ENCODE assay signal across 25 cellular contexts in genomic region chr2:129400825-129401224, GRCh38.
A peak's percentile ranks its signal among the peaks of the same experiment; 100 is the strongest.
DNase-seq lines count a peak whose midpoint lies in the region; ATAC-seq, FAIRE-seq and TF ChIP-seq lines count a peak whose summit lies in the region.
"Had no signal": no experiment of that assay in that cellular context is flagged by ENCODE, and none has a peak within 500 bp of the region (broad histone marks: within the 10 kb centered on the region; RNA-seq: fewer than 3 reads in every experiment).

No MANE protein-coding gene starts in this region.

- POLR2A ChIA-PET in HepG2 (lab: Yijun Ruan, JAX) = no interaction called here

- no peak for TF ChIP-seq CTCF in HepG2 (CRISPR knock-in tag; IDR thresholded peaks at IDR 0.05)
- TF ChIP-seq CTCF in right lobe of liver (IDR thresholded peaks at IDR 0.05) = no peak

- no peaks in the 10 kb centered on the region for H3K79me2 ChIP-seq in HepG2 (ENCODE audit: insufficient read depth, low read length)

- no peaks in the 10 kb centered on the region for H3K4me1 Mint-ChIP-seq in T-helper 2 cell treated with Interferon-gamma antibody and Interleukin-4, amounts not matched to agents 5 μg/mL and 100 μg/mL, for 36 hours (ENCODE audit: low read depth)
- H3K4me1 Mint-ChIP-seq: activated CD4-positive, alpha-beta memory T cell treated with anti-CD3 and anti-CD28 coated beads, Interleukin-2, amount 10 ng/mL, durations not matched to agents 7 days and 5 days; CD14-positive monocyte; endodermal cell; naive thymus-derived CD4-positive, alpha-beta T cell had no signal

- no TSS peak for BruUV-seq in HepG2 (replicated peaks; lab: Mats Ljungman, UMichigan)

- DNase-seq in HepG2 (ENCODE audit: low spot score) (no peak), right lobe of liver (no peak), NCI-H2171 treated with DMSO at 0.1 percent for 48 hours (lab: John Stamatoyannopoulos, UW) (peak; percentile 77), cerebellum (ENCODE audit: low spot score) (peak; percentile 10), pons (ENCODE audit: low spot score) (no peak), iPS-NIHi7 (ENCODE audit: extremely low spot score) (no peak)
- DNase-seq in T-helper 2 cell treated with Interferon-gamma antibody and Interleukin-4, amounts not matched to agents 5 μg/mL and 100 μg/mL, for 36 hours (ENCODE audit: low spot score) = no peak
- DNase-seq: activated CD4-positive, alpha-beta memory T cell treated with anti-CD3 and anti-CD28 coated beads, Interleukin-2, amount 10 ng/mL, durations not matched to agents 7 days and 5 days; activated CD4-positive, CD25-positive, alpha-beta regulatory T cell; activated gamma-delta T cell treated with Interleukin-2 at 50 U/mL for 16 hours; brain microvascular endothelial cell; endodermal cell; KG1; left cardiac atrium; mesenchymal stem cell; MV-4-11; naive thymus-derived CD4-positive, alpha-beta T cell; NCI-H2081; NK-92 treated with Interleukin-12 subunit alpha and Interleukin-12 subunit beta, amount 100 ng/mL, for 24 hours; small intestine; stimulated activated CD4-positive, alpha-beta T cell treated with anti-CD3 and anti-CD28 coated beads, Interleukin-2, amount 100 ng/mL, for 48 hours; stimulated activated naive CD4-positive, alpha-beta T cell treated with Interleukin-2 at 50 U/mL for 16 hours had no signal

- H3K4me1 ChIP-seq in HepG2 (ENCODE audit: insufficient read depth, low read length) (no peaks in the 10 kb centered on the region), right lobe of liver (no peaks in the 10 kb centered on the region)

- TF ChIP-seq EP300 in HepG2 (IDR thresholded peaks at IDR 0.05; ENCODE audit: low read depth in 2 of 2, low read length in 2 of 2) (no peak), HepG2 (CRISPR knock-in tag; IDR thresholded peaks at IDR 0.05; ENCODE audit: borderline replicate concordance) (no peak)

- no peaks in the 10 kb centered on the region for H3K36me3 Mint-ChIP-seq in T-helper 2 cell treated with Interferon-gamma antibody and Interleukin-4, amounts not matched to agents 5 μg/mL and 100 μg/mL, for 36 hours (ENCODE audit: low read depth)
- H3K36me3 Mint-ChIP-seq: CD14-positive monocyte; naive thymus-derived CD4-positive, alpha-beta T cell had no signal

- no peak overlapping the region for H3K4me3 Mint-ChIP-seq in T-helper 2 cell treated with Interferon-gamma antibody and Interleukin-4, amounts not matched to agents 5 μg/mL and 100 μg/mL, for 36 hours
- H3K4me3 Mint-ChIP-seq: activated CD4-positive, alpha-beta memory T cell treated with anti-CD3 and anti-CD28 coated beads, Interleukin-2, amount 10 ng/mL, durations not matched to agents 7 days and 5 days; CD14-positive monocyte; endodermal cell; naive thymus-derived CD4-positive, alpha-beta T cell had no signal

- ATAC-seq in HepG2 = no peak
- no peak for ATAC-seq in right lobe of liver
- no peak for ATAC-seq in GM19463 (IDR thresholded peaks at IDR 0.05; ENCODE audit: unreplicated experiment)
- ATAC-seq: left cardiac atrium; naive thymus-derived CD4-positive, alpha-beta T cell had no signal

- no peak overlapping the region for H3K4me2 ChIP-seq in HepG2 (ENCODE audit: low read depth, low read length)

- H3K36me3 ChIP-seq in HepG2 (replicated peaks in 1 of 2; ENCODE audit: control insufficient read depth in 1 of 2, insufficient read depth in 2 of 2, low read length in 2 of 2) (no peaks in the 10 kb centered on the region), right lobe of liver (no peaks in the 10 kb centered on the region)
- H3K36me3 ChIP-seq: brain microvascular endothelial cell had no signal

- no peak for TF ChIP-seq RAD21 in HepG2 (CRISPR knock-in tag; IDR thresholded peaks at IDR 0.05)

- WGBS in HepG2 (ENCODE audit: low lambda C conversion rate) = 10% methylated on average over 5 of the region's 7 CpGs
- WGBS in right lobe of liver (ENCODE audit: insufficient coverage, low coverage, low lambda C conversion rate, missing lambda C conversion rate) = 42% methylated on average over 6 of the region's 7 CpGs

- intact Hi-C loops in HepG2 (cut with micrococcal nuclease; ENCODE audit: unreplicated experiment) (no loop called here), right lobe of liver (cut with DNase I) (no loop called here)

- H3K27me3 ChIP-seq in HepG2 (ENCODE audit: control insufficient read depth in 1 of 2, insufficient read depth in 2 of 2, low read length in 2 of 2) (no peaks in the 10 kb centered on the region; a peak in 1 of 5 replicates), right lobe of liver (no peaks in the 10 kb centered on the region)
- H3K27me3 ChIP-seq: brain microvascular endothelial cell had no signal

- H3K4me3 ChIP-seq in HepG2 (replicated peaks in 1 of 3; ENCODE audit: insufficient read depth in 1 of 3, low read depth in 2 of 3, low read length in 3 of 3) (no peak overlapping the region), right lobe of liver (no peak overlapping the region)
- H3K4me3 ChIP-seq: coronary artery had no signal

- no peaks in the 10 kb centered on the region for H3K9me3 ChIP-seq in HepG2 (ENCODE audit: low read length)
- H3K9me3 ChIP-seq in right lobe of liver = no peaks in the 10 kb centered on the region

- in situ Hi-C loops in HepG2 (cut with HindIII; ENCODE audit: extremely low pct_ligation_motif_present, low pct_unique_long_range_greater_than_20kb) = no loop called here

- H3K27ac Mint-ChIP-seq in T-helper 2 cell treated with Interferon-gamma antibody and Interleukin-4, amounts not matched to agents 5 μg/mL and 100 μg/mL, for 36 hours = no peak overlapping the region
- H3K27ac Mint-ChIP-seq: activated CD4-positive, alpha-beta memory T cell treated with anti-CD3 and anti-CD28 coated beads, Interleukin-2, amount 10 ng/mL, durations not matched to agents 7 days and 5 days; CD14-positive monocyte; endodermal cell; naive thymus-derived CD4-positive, alpha-beta T cell had no signal

- CTCF ChIA-PET in HepG2 (lab: Yijun Ruan, JAX; ENCODE audit: low intra/inter-chr PET ratio, low total read pairs) = no interaction called here

- no peaks in the 10 kb centered on the region for H3K9me3 Mint-ChIP-seq in T-helper 2 cell treated with Interferon-gamma antibody and Interleukin-4, amounts not matched to agents 5 μg/mL and 100 μg/mL, for 36 hours
- H3K9me3 Mint-ChIP-seq: activated CD4-positive, alpha-beta memory T cell treated with anti-CD3 and anti-CD28 coated beads, Interleukin-2, amount 10 ng/mL, durations not matched to agents 7 days and 5 days; CD14-positive monocyte; endodermal cell had no signal

- FAIRE-seq in HepG2 (lab: Jason Lieb, UNC) = no peak
- FAIRE-seq: small intestine had no signal

- no peaks in the 10 kb centered on the region for H4K20me1 ChIP-seq in HepG2 (ENCODE audit: insufficient read depth, low read length)

- no peak overlapping the region for H3K27ac ChIP-seq in HepG2 (ENCODE audit: extremely low read length, insufficient read depth, low read length)
- H3K27ac ChIP-seq in right lobe of liver = no peak overlapping the region
- H3K27ac ChIP-seq: brain microvascular endothelial cell, coronary artery had no signal

- no peak overlapping the region for H2AFZ ChIP-seq in HepG2 (ENCODE audit: low read length)

- TF ChIP-seq POLR2A in HepG2 (IDR thresholded peaks at IDR 0.05; ENCODE audit: insufficient read depth in 1 of 2, low read depth in 2 of 2, low read length in 2 of 2) (no peak), right lobe of liver (IDR thresholded peaks at IDR 0.05) (no peak)

- no peak overlapping the region for H3K9ac ChIP-seq in HepG2 (ENCODE audit: insufficient read depth, low read depth, low read length)

- no peaks in the 10 kb centered on the region for H3K27me3 Mint-ChIP-seq in T-helper 2 cell treated with Interferon-gamma antibody and Interleukin-4, amounts not matched to agents 5 μg/mL and 100 μg/mL, for 36 hours (ENCODE audit: low read depth)
- H3K27me3 Mint-ChIP-seq: activated CD4-positive, alpha-beta memory T cell treated with anti-CD3 and anti-CD28 coated beads, Interleukin-2, amount 10 ng/mL, durations not matched to agents 7 days and 5 days; naive thymus-derived CD4-positive, alpha-beta T cell had no signal

TF ChIP-seq in HepG2, 621 proteins besides CTCF, POLR2A, EP300 and RAD21:
- TF ChIP-seq, protein P1, sequence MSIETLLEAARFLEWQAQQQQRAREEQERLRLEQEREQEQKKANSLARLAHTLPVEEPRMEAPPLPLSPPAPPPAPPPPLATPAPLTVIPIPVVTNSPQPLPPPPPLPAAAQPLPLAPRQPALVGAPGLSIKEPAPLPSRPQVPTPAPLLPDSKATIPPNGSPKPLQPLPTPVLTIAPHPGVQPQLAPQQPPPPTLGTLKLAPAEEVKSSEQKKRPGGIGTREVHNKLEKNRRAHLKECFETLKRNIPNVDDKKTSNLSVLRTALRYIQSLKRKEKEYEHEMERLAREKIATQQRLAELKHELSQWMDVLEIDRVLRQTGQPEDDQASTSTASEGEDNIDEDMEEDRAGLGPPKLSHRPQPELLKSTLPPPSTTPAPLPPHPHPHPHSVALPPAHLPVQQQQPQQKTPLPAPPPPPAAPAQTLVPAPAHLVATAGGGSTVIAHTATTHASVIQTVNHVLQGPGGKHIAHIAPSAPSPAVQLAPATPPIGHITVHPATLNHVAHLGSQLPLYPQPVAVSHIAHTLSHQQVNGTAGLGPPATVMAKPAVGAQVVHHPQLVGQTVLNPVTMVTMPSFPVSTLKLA (IDR thresholded peaks at IDR 0.05) = peak; percentile 43
- no peak for TF ChIP-seq BRD4 (CRISPR knock-in tag; IDR thresholded peaks at IDR 0.05)

Comparison
In these comparisons a context has a peak if more than half of its experiments do, and no peak if none do; other contexts are left out.
1. DNase-seq: peak in NCI-H2171 treated with DMSO at 0.1 percent for 48 hours (single experiment) and cerebellum (single experiment); none in HepG2 (single experiment), right lobe of liver (0 of 3), T-helper 2 cell treated with Interferon-gamma antibody and Interleukin-4, amounts not matched to agents 5 μg/mL and 100 μg/mL, for 36 hours (single experiment), pons (single experiment) and iPS-NIHi7 (single experiment).